ENCODE assay signal across 9 cellular contexts in genomic region chr22:46845281-46846153, GRCh38.
DNase-seq lines count a peak whose midpoint lies in the region; ATAC-seq and TF ChIP-seq lines count a peak whose summit lies in the region.
"Had no signal": no experiment of that assay in that cellular context is flagged by ENCODE, and none has a peak within 500 bp of the region (broad histone marks: within the 10 kb centered on the region; RNA-seq: fewer than 3 reads in every experiment).

No MANE protein-coding gene starts in this region.

- no peaks in the 10 kb centered on the region for H3K4me1 ChIP-seq in BE2C
- no peaks in the 10 kb centered on the region for H3K4me1 ChIP-seq in aorta (ENCODE audit: control insufficient read depth in 1 of 2, insufficient read depth in 2 of 2, low read length in 2 of 2)

- H3K36me3 Mint-ChIP-seq in activated CD4-positive, alpha-beta T cell treated with anti-CD3 and anti-CD28 coated beads, Interleukin-2, amount 10 ng/mL, durations not matched to agents 7 days and 5 days (ENCODE audit: low read depth): peaks cover 8% of the 10 kb centered on the region

- H3K4me3 ChIP-seq in BE2C (ENCODE audit: low read depth, low read length) (no peak overlapping the region), aorta (ENCODE audit: low read length in 2 of 2) (peak overlapping the region in 1 of 2 donors; percentile 14)

- H3K36me3 ChIP-seq in BE2C (peaks cover 2% of the 10 kb centered on the region; the same call in 1 of the 2 replicates), aorta (ENCODE audit: control insufficient read depth in 1 of 2, insufficient read depth in 2 of 2, low read length in 1 of 2) (no peaks in the 10 kb centered on the region)

- H3K9me3 ChIP-seq in BE2C: no peaks in the 10 kb centered on the region
- no peaks in the 10 kb centered on the region for H3K9me3 ChIP-seq in aorta (ENCODE audit: control insufficient read depth, low read length)

- peaks cover 17% of the 10 kb centered on the region for H3K4me1 Mint-ChIP-seq in activated CD4-positive, alpha-beta T cell treated with anti-CD3 and anti-CD28 coated beads, Interleukin-2, amount 10 ng/mL, durations not matched to agents 7 days and 5 days

- H3K9me3 Mint-ChIP-seq in activated CD4-positive, alpha-beta T cell treated with anti-CD3 and anti-CD28 coated beads, Interleukin-2, amount 10 ng/mL, durations not matched to agents 7 days and 5 days: no peaks in the 10 kb centered on the region
- H3K9me3 Mint-ChIP-seq: activated CD8-positive, alpha-beta T cell treated with anti-CD3 and anti-CD28 coated beads for 36 hours had no signal

- H3K27me3 ChIP-seq in BE2C (no peaks in the 10 kb centered on the region), aorta (ENCODE audit: control insufficient read depth in 1 of 2, insufficient read depth in 2 of 2, low read length in 1 of 2) (no peaks in the 10 kb centered on the region)

- ATAC-seq in aorta (ENCODE audit: low FRiP score) (no peak), GM18907 (IDR thresholded peaks at IDR 0.05; ENCODE audit: unreplicated experiment) (no peak), GM21619 (IDR thresholded peaks at IDR 0.05; ENCODE audit: unreplicated experiment) (no peak)

- intact Hi-C loops in aorta (cut with DNase I): no loop called here

- WGBS in aorta, 2 donors: 53% methylated on average over 18 of the region's 18 CpGs

- CTCF ChIA-PET in activated CD4-positive, alpha-beta T cell treated with anti-CD3 and anti-CD28 coated beads, Interleukin-2, amount 10 ng/mL, durations not matched to agents 7 days and 5 days (lab: Charles Lee): interaction anchor here (0.6 to 1.6 kb wide), 5 partner anchors 16 to 282 kb away, joined by 3 to 4 read pairs (median 4); no protein-coding TSS in a partner anchor

- peak overlapping the region; percentile 42 for H3K27ac ChIP-seq in VCaP
- H3K27ac ChIP-seq in aorta (ENCODE audit: low read depth in 1 of 2, low read length in 2 of 2): no peak overlapping the region

- no peak overlapping the region for H3K27ac Mint-ChIP-seq in activated CD4-positive, alpha-beta T cell treated with anti-CD3 and anti-CD28 coated beads, Interleukin-2, amount 10 ng/mL, durations not matched to agents 7 days and 5 days
- H3K27ac Mint-ChIP-seq: activated CD8-positive, alpha-beta T cell treated with anti-CD3 and anti-CD28 coated beads for 36 hours had no signal

- H3K27me3 Mint-ChIP-seq in activated CD4-positive, alpha-beta T cell treated with anti-CD3 and anti-CD28 coated beads, Interleukin-2, amount 10 ng/mL, durations not matched to agents 7 days and 5 days: no peaks in the 10 kb centered on the region
- H3K27me3 Mint-ChIP-seq: activated CD8-positive, alpha-beta T cell treated with anti-CD3 and anti-CD28 coated beads for 36 hours had no signal

- TF ChIP-seq CTCF in BE2C (IDR thresholded peaks at IDR 0.05; ENCODE audit: low read depth, low read length) (peak; percentile 50), VCaP (conservative IDR thresholded peaks at IDR 0.05) (peak; percentile 68)

- no peak for DNase-seq in BE2C
- peak; percentile 50 for DNase-seq in foreskin melanocyte
- peak; percentile 32 for DNase-seq in pons (ENCODE audit: low spot score)
- DNase-seq in aorta: no peak
- no peak for DNase-seq in activated CD4-positive, alpha-beta T cell treated with anti-CD3 and anti-CD28 coated beads, Interleukin-2, amount 10 ng/mL, durations not matched to agents 7 days and 5 days

- no peak overlapping the region for H3K4me3 Mint-ChIP-seq in activated CD4-positive, alpha-beta T cell treated with anti-CD3 and anti-CD28 coated beads, Interleukin-2, amount 10 ng/mL, durations not matched to agents 7 days and 5 days
- H3K4me3 Mint-ChIP-seq: activated CD8-positive, alpha-beta T cell treated with anti-CD3 and anti-CD28 coated beads for 36 hours had no signal

- POLR2A ChIA-PET in activated CD4-positive, alpha-beta T cell treated with anti-CD3 and anti-CD28 coated beads, Interleukin-2, amount 10 ng/mL, durations not matched to agents 7 days and 5 days (lab: Charles Lee): no interaction called here

Comparison
In these comparisons a context has a peak if more than half of its experiments do, and no peak if none do; other contexts are left out.
1. DNase-seq: peak in foreskin melanocyte (single experiment) and pons (single experiment); none in BE2C (single experiment), aorta (0 of 2) and activated CD4-positive, alpha-beta T cell treated with anti-CD3 and anti-CD28 coated beads, Interleukin-2, amount 10 ng/mL, durations not matched to agents 7 days and 5 days (single experiment).